Comparison of ENCODE assay signal across 8 cellular contexts in genomic region chr11:15770798-15771414, GRCh38.
DNase-seq lines count a peak whose midpoint lies in the region; ATAC-seq and TF ChIP-seq lines count a peak whose summit lies in the region.

No MANE protein-coding gene starts in this region.

- H3K9me3 ChIP-seq in heart right ventricle (peaks cover 0 to 13% (median 0%) of the 10 kb centered on the region in 11 donors), suprapubic skin (no peaks in the 10 kb centered on the region)

- no peak overlapping the region for H3K27ac ChIP-seq in heart right ventricle
- H3K27ac ChIP-seq in suprapubic skin = no peak overlapping the region

- TF ChIP-seq CTCF in heart right ventricle (IDR thresholded peaks at IDR 0.05) (peak; percentile 28 to 76 (median 64)), suprapubic skin (IDR thresholded peaks at IDR 0.05) (peak in 1 of 2 donors; percentile 41)

- no peak for TF ChIP-seq POLR2A in suprapubic skin (IDR thresholded peaks at IDR 0.05)

- H3K36me3 ChIP-seq in heart right ventricle (no peaks in the 10 kb centered on the region), suprapubic skin (no peaks in the 10 kb centered on the region)

- 96 to 100% methylated on average over 1 of the region's 1 CpG for WGBS in heart right ventricle, 2 donors
- 96% methylated on average over 1 of the region's 1 CpG for WGBS in suprapubic skin

- H3K4me3 ChIP-seq in heart right ventricle = no peak overlapping the region
- no peak overlapping the region for H3K4me3 ChIP-seq in suprapubic skin

- H3K4me1 ChIP-seq in heart right ventricle (peaks cover 0 to 27% (median 9%) of the 10 kb centered on the region in 9 donors), suprapubic skin (peaks cover 35% of the 10 kb centered on the region)

- DNase-seq in NCI-H2227 (lab: John Stamatoyannopoulos, UW; ENCODE audit: unreplicated experiment) = peak; percentile 39
- DNase-seq in NCI-H2227 treated with DMSO at 0.1 percent for 48 hours (lab: John Stamatoyannopoulos, UW) = no peak
- DNase-seq in SW480 (ENCODE audit: low spot score) = peak; percentile 20
- DNase-seq in heart right ventricle = peak in 1 of 2 donors; percentile 52
- peak; percentile 12 for DNase-seq in stimulated activated CD4-positive, alpha-beta T cell treated with anti-CD3 and anti-CD28 coated beads, Interleukin-1b, Interleukin-23, amount 100 ng/mL, for 48 hours
- no peak for DNase-seq in suprapubic skin (ENCODE audit: low spot score in 2 of 2)
- no peak for DNase-seq in activated gamma-delta T cell (lab: John Stamatoyannopoulos, UW)

- no peak for TF ChIP-seq EP300 in suprapubic skin (IDR thresholded peaks at IDR 0.05)

- ATAC-seq in HG03175 (IDR thresholded peaks at IDR 0.05; ENCODE audit: unreplicated experiment) (peak; percentile 52), heart right ventricle (no peak)

- intact Hi-C loops in heart right ventricle (cut with DNase I) = loop anchor here in 5 of 10 donors (2.0 to 5.0 kb wide), 4 partner anchors 119 to 842 kb away; no protein-coding TSS in a partner anchor

- H3K27me3 ChIP-seq in heart right ventricle (peaks cover 0 to 3% (median 0%) of the 10 kb centered on the region in 7 donors), suprapubic skin (no peaks in the 10 kb centered on the region)

Comparison
In these comparisons a context has a peak if more than half of its experiments do, and no peak if none do; other contexts are left out.
1. DNase-seq: peak in NCI-H2227 (single experiment), SW480 (single experiment) and stimulated activated CD4-positive, alpha-beta T cell treated with anti-CD3 and anti-CD28 coated beads, Interleukin-1b, Interleukin-23, amount 100 ng/mL, for 48 hours (single experiment); none in NCI-H2227 treated with DMSO at 0.1 percent for 48 hours (single experiment), suprapubic skin (0 of 2) and activated gamma-delta T cell (single experiment).